12 cellular contexts compared by ENCODE assay signal in genomic region chr3:175193815-175194518, GRCh38.
DNase-seq lines count a peak whose midpoint lies in the region; ATAC-seq and TF ChIP-seq lines count a peak whose summit lies in the region.
"Had no signal": no experiment of that assay in that cellular context is flagged by ENCODE, and none has a peak within 500 bp of the region (broad histone marks: within the 10 kb centered on the region; RNA-seq: fewer than 3 reads in every experiment).

No MANE protein-coding gene starts in this region.

- H3K18ac ChIP-seq in mesenchymal stem cell (ENCODE audit: low read depth in 1 of 2, low read length in 2 of 2), result no peak overlapping the region

- DNase-seq in HFFc6, result peak; percentile 54
- DNase-seq in NCI-H446 treated with DMSO at 0.1 percent for 48 hours (lab: John Stamatoyannopoulos, UW), result peak; percentile 97
- peak; percentile 5 for DNase-seq in mesenchymal stem cell
- no peak for DNase-seq in nephron progenitor cell
- DNase-seq in COR-L47 (lab: John Stamatoyannopoulos, UW), result no peak
- no peak for DNase-seq in NK-92 (lab: John Stamatoyannopoulos, UW; ENCODE audit: unreplicated experiment)
- no peak for DNase-seq in NCI-H1436 treated with DMSO at 0.1 percent for 48 hours (lab: John Stamatoyannopoulos, UW)
- DNase-seq: activated B cell treated with CpG ODN at 0.5 μM for 24 hours, GF-D8, NCI-H510A treated with DMSO at 0.1 percent for 48 hours had no signal

- H3K4me1 Mint-ChIP-seq in HFFc6 (ENCODE audit: low read depth), result peaks cover 16% of the 10 kb centered on the region
- no peaks in the 10 kb centered on the region for H3K4me1 Mint-ChIP-seq in nephron progenitor cell
- H3K4me1 Mint-ChIP-seq: activated B cell treated with CpG ODN at 0.5 μM for 24 hours; stimulated activated memory B cell treated with anti-CD40 and anti-IgM and Interleukin-4, amounts not matched to agents 10 μg/mL and 1 μg/mL and 100 μg/mL, for 72 hours had no signal

- H3K9me3 Mint-ChIP-seq in HFFc6 (peaks cover 8% of the 10 kb centered on the region; the same call in 1 of the 2 replicates), nephron progenitor cell (peaks cover 4% of the 10 kb centered on the region)

- no peak overlapping the region for H3K23ac ChIP-seq in mesenchymal stem cell (ENCODE audit: low read length in 2 of 2)

- TF ChIP-seq CTCF in HFFc6 (IDR thresholded peaks at IDR 0.05) (no peak), nephron progenitor cell (IDR thresholded peaks at IDR 0.05) (no peak)

- no peaks in the 10 kb centered on the region for H3K9me3 ChIP-seq in mesenchymal stem cell (ENCODE audit: control insufficient read depth, low read length)

- no peak overlapping the region for H3K27ac ChIP-seq in mesenchymal stem cell (ENCODE audit: low read length, poor library complexity, severe bottlenecking)

- H3K4me3 ChIP-seq in mesenchymal stem cell (ENCODE audit: insufficient read depth in 1 of 2, low read depth in 1 of 2, low read length in 2 of 2), result no peak overlapping the region

- no peak overlapping the region for H4K8ac ChIP-seq in mesenchymal stem cell (ENCODE audit: low read length)

- H3K36me3 Mint-ChIP-seq in HFFc6 (ENCODE audit: low read depth) (peaks cover 14% of the 10 kb centered on the region), nephron progenitor cell (ENCODE audit: low read depth) (no peaks in the 10 kb centered on the region)
- H3K36me3 Mint-ChIP-seq: stimulated activated memory B cell treated with anti-CD40 and anti-IgM and Interleukin-4, amounts not matched to agents 10 μg/mL and 1 μg/mL and 100 μg/mL, for 72 hours had no signal

- H2AFZ ChIP-seq in mesenchymal stem cell (ENCODE audit: low read depth, low read length), result no peak overlapping the region

- H2BK120ac ChIP-seq in mesenchymal stem cell (ENCODE audit: low read depth, low read length), result no peak overlapping the region

- H3K27me3 ChIP-seq in mesenchymal stem cell (ENCODE audit: control insufficient read depth in 1 of 2, insufficient read depth in 1 of 2, low read length in 2 of 2), result no peaks in the 10 kb centered on the region

- no peak overlapping the region for H4K91ac ChIP-seq in mesenchymal stem cell (ENCODE audit: low read length)

- H3K27ac Mint-ChIP-seq in HFFc6 (no peak overlapping the region), nephron progenitor cell (no peak overlapping the region)
- H3K27ac Mint-ChIP-seq: activated B cell treated with CpG ODN at 0.5 μM for 24 hours; stimulated activated memory B cell treated with anti-CD40 and anti-IgM and Interleukin-4, amounts not matched to agents 10 μg/mL and 1 μg/mL and 100 μg/mL, for 72 hours had no signal

- no peak overlapping the region for H3K14ac ChIP-seq in mesenchymal stem cell (ENCODE audit: low read length in 2 of 2)

- H3K27me3 Mint-ChIP-seq in HFFc6 (ENCODE audit: insufficient read depth), result no peaks in the 10 kb centered on the region
- H3K27me3 Mint-ChIP-seq in nephron progenitor cell (ENCODE audit: low read depth, poor library complexity), result no peaks in the 10 kb centered on the region
- H3K27me3 Mint-ChIP-seq: activated B cell treated with CpG ODN at 0.5 μM for 24 hours; stimulated activated memory B cell treated with anti-CD40 and anti-IgM and Interleukin-4, amounts not matched to agents 10 μg/mL and 1 μg/mL and 100 μg/mL, for 72 hours had no signal

- H3K79me1 ChIP-seq in mesenchymal stem cell (replicated peaks; ENCODE audit: low read length, poor library complexity, severe bottlenecking), result no peaks in the 10 kb centered on the region

- H2BK15ac ChIP-seq in mesenchymal stem cell (ENCODE audit: low read depth, poor library complexity, severe bottlenecking), result no peak overlapping the region

- no peak overlapping the region for H3K9ac ChIP-seq in mesenchymal stem cell (ENCODE audit: low read length)

- no peak overlapping the region for H3K4ac ChIP-seq in mesenchymal stem cell (ENCODE audit: low read depth in 1 of 2, low read length in 2 of 2)

- no peak overlapping the region for H3K4me2 ChIP-seq in mesenchymal stem cell (ENCODE audit: low read length, poor library complexity, severe bottlenecking)

- no peak overlapping the region for H2BK12ac ChIP-seq in mesenchymal stem cell (ENCODE audit: low read length in 2 of 2)

- H2BK5ac ChIP-seq in mesenchymal stem cell (ENCODE audit: low read depth, low read length, poor library complexity, severe bottlenecking), result no peak overlapping the region

- H2AK5ac ChIP-seq in mesenchymal stem cell (ENCODE audit: low read length, severe bottlenecking), result no peak overlapping the region

- WGBS in mesenchymal stem cell, result no CpG with 5 or more reads among the region's 4 CpGs

- no peaks in the 10 kb centered on the region for H3K36me3 ChIP-seq in mesenchymal stem cell (ENCODE audit: control insufficient read depth in 1 of 2, insufficient read depth in 2 of 2, low read depth in 1 of 2, low read length in 2 of 2)

- peak; percentile 68 for ATAC-seq in GM18498 (IDR thresholded peaks at IDR 0.05; ENCODE audit: unreplicated experiment)
- ATAC-seq: stimulated activated memory B cell treated with anti-CD40 and anti-IgM and Interleukin-4, amounts not matched to agents 10 μg/mL and 1 μg/mL and 100 μg/mL, for 72 hours had no signal

- H3K4me1 ChIP-seq in mesenchymal stem cell (ENCODE audit: control insufficient read depth, insufficient read depth, low read depth, low read length), result no peaks in the 10 kb centered on the region

- H3K4me3 Mint-ChIP-seq in HFFc6 (no peak overlapping the region), nephron progenitor cell (no peak overlapping the region)
- H3K4me3 Mint-ChIP-seq: activated B cell treated with CpG ODN at 0.5 μM for 24 hours; stimulated activated memory B cell treated with anti-CD40 and anti-IgM and Interleukin-4, amounts not matched to agents 10 μg/mL and 1 μg/mL and 100 μg/mL, for 72 hours had no signal

Comparison
In these comparisons a context has a peak if more than half of its experiments do, and no peak if none do; other contexts are left out.
1. DNase-seq: peak in HFFc6 (single experiment), NCI-H446 treated with DMSO at 0.1 percent for 48 hours (single experiment) and mesenchymal stem cell (single experiment); none in nephron progenitor cell (single experiment), COR-L47 (single experiment), NK-92 (single experiment) and NCI-H1436 treated with DMSO at 0.1 percent for 48 hours (single experiment).